In genomic region chr15:58952751-58953150, GRCh38 we compare ENCODE assay signal across 1 cellular context.
TF ChIP-seq lines count a peak whose summit lies in the region.

No MANE protein-coding gene starts in this region.

TF ChIP-seq in GM23338, 12 proteins besides CTCF, POLR2A, EP300 and RAD21 (continued from another document):
- TF ChIP-seq ZNF462 (CRISPR knock-in tag; IDR thresholded peaks at IDR 0.05) = no peak
TF ChIP-seq in GM23338: peak in this region for 0.
